1 cellular context compared by ENCODE assay signal in genomic region chr11:58774164-58774593, GRCh38.
A peak's percentile ranks its signal among the peaks of the same experiment; 100 is the strongest.
TF ChIP-seq lines count a peak whose summit lies in the region.

No MANE protein-coding gene starts in this region.

TF ChIP-seq in K562, 482 proteins besides CTCF, POLR2A, EP300 and RAD21 (continued from another document and continues in another):
- no peak for TF ChIP-seq ETS1 (conservative IDR thresholded peaks at IDR 0.05; ENCODE audit: control insufficient read depth, low read depth, low read length)
- no peak for TF ChIP-seq TRIM28 (IDR thresholded peaks at IDR 0.05)
- TF ChIP-seq SMARCA5 (IDR thresholded peaks at IDR 0.05) = no peak
- no peak for TF ChIP-seq DDX20 (tag; IDR thresholded peaks at IDR 0.05; ENCODE audit: low read depth)
- TF ChIP-seq TEAD1 (CRISPR knock-in tag; IDR thresholded peaks at IDR 0.05) = peak in 1 of 2 experiments; percentile 83; a peak in 2 of 4 replicates
- no peak; the same call in 1 of the 2 replicates for TF ChIP-seq ZNF134 (CRISPR knock-in tag; conservative IDR thresholded peaks at IDR 0.05)
- TF ChIP-seq CREBBP (IDR thresholded peaks at IDR 0.05; ENCODE audit: low read depth, low read length) = no peak
- no peak for TF ChIP-seq PTRF (tag; IDR thresholded peaks at IDR 0.05)
- TF ChIP-seq FOXJ2 (tag; IDR thresholded peaks at IDR 0.05) = no peak
- no peak for TF ChIP-seq ZKSCAN3 (CRISPR knock-in tag; IDR thresholded peaks at IDR 0.05)
- no peak for TF ChIP-seq ETS2 (tag; IDR thresholded peaks at IDR 0.05; ENCODE audit: borderline replicate concordance, poor library complexity, severe bottlenecking)
- TF ChIP-seq AFF4 (CRISPR knock-in tag; IDR thresholded peaks at IDR 0.05) = no peak
- TF ChIP-seq ZNF217 (CRISPR knock-in tag; IDR thresholded peaks at IDR 0.05) = no peak
- TF ChIP-seq ATF1 (CRISPR knock-in tag; IDR thresholded peaks at IDR 0.05) = no peak
- no peak for TF ChIP-seq ATF1 (tag; IDR thresholded peaks at IDR 0.05)
- TF ChIP-seq PBX2 (CRISPR knock-in tag; IDR thresholded peaks at IDR 0.05; ENCODE audit: low read depth) = no peak
- TF ChIP-seq PBX2 (tag; conservative IDR thresholded peaks at IDR 0.05; ENCODE audit: low read depth) = no peak
- TF ChIP-seq E2F8 (IDR thresholded peaks at IDR 0.05; ENCODE audit: low read depth, partially characterized antibody) = no peak
- TF ChIP-seq DMBX1 (CRISPR knock-in tag; IDR thresholded peaks at IDR 0.05; ENCODE audit: borderline replicate concordance) = peak; percentile 92
- TF ChIP-seq SMAD3 (CRISPR knock-in tag; conservative IDR thresholded peaks at IDR 0.05) = 0 out of 2 replicates have a peak, but pooled peaks have one; percentile 33
- TF ChIP-seq ZNF133 (CRISPR knock-in tag; IDR thresholded peaks at IDR 0.05) = no peak
- TF ChIP-seq ZNF384 (IDR thresholded peaks at IDR 0.05; ENCODE audit: low read depth, low read length) = no peak
- TF ChIP-seq FOSL1 (tag; conservative IDR thresholded peaks at IDR 0.05) = peak; percentile 34; the same call in 1 of the 2 replicates
- TF ChIP-seq CC2D1A (IDR thresholded peaks at IDR 0.05) = no peak
- no peak for TF ChIP-seq ELK1 (CRISPR knock-in tag; IDR thresholded peaks at IDR 0.05)
- TF ChIP-seq CHCHD3 (CRISPR knock-in tag; IDR thresholded peaks at IDR 0.05) = no peak
- no peak for TF ChIP-seq RAD51 (IDR thresholded peaks at IDR 0.05; ENCODE audit: borderline replicate concordance, low read depth)
- peak; percentile 48 for TF ChIP-seq ZNF239 (CRISPR knock-in tag; IDR thresholded peaks at IDR 0.05)
- peak; percentile 63; the same call in 1 of the 2 replicates for TF ChIP-seq ZNF589 (CRISPR knock-in tag; IDR thresholded peaks at IDR 0.05; ENCODE audit: low read depth)
- no peak for TF ChIP-seq CBX3 (IDR thresholded peaks at IDR 0.05; ENCODE audit: borderline replicate concordance in 1 of 2, low read length in 2 of 2)
- no peak for TF ChIP-seq ZNF324 (CRISPR knock-in tag; IDR thresholded peaks at IDR 0.05)
- no peak for TF ChIP-seq ZNF174 (CRISPR knock-in tag; IDR thresholded peaks at IDR 0.05)
- TF ChIP-seq CCNT2 (IDR thresholded peaks at IDR 0.05; ENCODE audit: borderline replicate concordance, extremely low read depth, insufficient read length, low read depth, low read length) = no peak
- TF ChIP-seq GATA2 (CRISPR knock-in tag; IDR thresholded peaks at IDR 0.05) = no peak
- TF ChIP-seq ZNF79 (CRISPR knock-in tag; IDR thresholded peaks at IDR 0.05; ENCODE audit: low read depth) = no peak
- peak; percentile 75 for TF ChIP-seq MAFG (tag; conservative IDR thresholded peaks at IDR 0.05)
- no peak for TF ChIP-seq FOXA1 (IDR thresholded peaks at IDR 0.05; ENCODE audit: borderline replicate concordance)
- no peak for TF ChIP-seq ZBTB7A (IDR thresholded peaks at IDR 0.05; ENCODE audit: borderline replicate concordance, control insufficient read depth, low read depth, low read length)
- TF ChIP-seq TCF3 (CRISPR knock-in tag; IDR thresholded peaks at IDR 0.05) = no peak; the same call in 1 of the 2 replicates
- TF ChIP-seq NELFE (IDR thresholded peaks at IDR 0.05; ENCODE audit: insufficient read depth, insufficient read length) = no peak
- no peak for TF ChIP-seq RBFOX2 (IDR thresholded peaks at IDR 0.05; ENCODE audit: low read depth, low read length)
- no peak for TF ChIP-seq MCM3 (IDR thresholded peaks at IDR 0.05)
- TF ChIP-seq ZBTB43 (CRISPR knock-in tag; IDR thresholded peaks at IDR 0.05) = no peak
- TF ChIP-seq ZFP30 (CRISPR knock-in tag; IDR thresholded peaks at IDR 0.05; ENCODE audit: borderline replicate concordance) = no peak
- no peak for TF ChIP-seq KLF1 (tag; IDR thresholded peaks at IDR 0.05)
- TF ChIP-seq ZBTB8A (IDR thresholded peaks at IDR 0.05; ENCODE audit: partially characterized antibody) = no peak
- no peak for TF ChIP-seq CBFB (CRISPR knock-in tag; IDR thresholded peaks at IDR 0.05)
- TF ChIP-seq GTF2A2 (tag; IDR thresholded peaks at IDR 0.05) = no peak; the same call in 1 of the 2 replicates
- no peak for TF ChIP-seq NFYB (IDR thresholded peaks at IDR 0.05; ENCODE audit: extremely low read depth, insufficient read length)
- TF ChIP-seq L3MBTL2 (IDR thresholded peaks at IDR 0.05) = 0 out of 2 replicates have a peak, but pooled peaks have one; percentile 42
- no peak for TF ChIP-seq PATZ1 (CRISPR knock-in tag; IDR thresholded peaks at IDR 0.05; ENCODE audit: borderline replicate concordance)
- no peak for TF ChIP-seq FUS (optimal IDR thresholded peaks at IDR 0.05; ENCODE audit: low read depth, low read length)
- TF ChIP-seq HMG20B (CRISPR knock-in tag; IDR thresholded peaks at IDR 0.05) = no peak
- peak; percentile 45; the same call in 1 of the 2 replicates for TF ChIP-seq MAFK (IDR thresholded peaks at IDR 0.05; ENCODE audit: low read length)
- no peak for TF ChIP-seq STAG1 (CRISPR knock-in tag; IDR thresholded peaks at IDR 0.05; ENCODE audit: borderline replicate concordance)
- TF ChIP-seq PRPF4 (IDR thresholded peaks at IDR 0.05; ENCODE audit: insufficient read depth, low read depth, low read length, poor library complexity, severe bottlenecking) = no peak
- no peak for TF ChIP-seq PREB (CRISPR knock-in tag; IDR thresholded peaks at IDR 0.05)
- no peak for TF ChIP-seq EWSR1 (IDR thresholded peaks at IDR 0.05; ENCODE audit: borderline replicate concordance, low read depth, partially characterized antibody)
